ENCODE assay signal across 9 cellular contexts in genomic region chr11:119666061-119666460, GRCh38.
"Had no signal": no experiment of that assay in that cellular context is flagged by ENCODE, and none has a peak within 500 bp of the region (broad histone marks: within the 10 kb centered on the region; RNA-seq: fewer than 3 reads in every experiment).

No MANE protein-coding gene starts in this region.

- H3K9ac ChIP-seq: neural progenitor cell had no signal

- H3K27me3 ChIP-seq: adrenal gland, left lung, neural progenitor cell, pancreas, transverse colon had no signal

- H3K9me3 ChIP-seq: adrenal gland, left lung, pancreas, transverse colon had no signal

- H3K4me3 Mint-ChIP-seq: dendritic cell treated with granulocyte-macrophage colony-stimulating factor and Interleukin-4, amounts not matched to agents 40 ng/mL and 50 ng/mL, for 4 days; endodermal cell; memory B cell had no signal

- H3K27me3 Mint-ChIP-seq: dendritic cell treated with granulocyte-macrophage colony-stimulating factor and Interleukin-4, amounts not matched to agents 40 ng/mL and 50 ng/mL, for 4 days had no signal

- H2AFZ ChIP-seq: neural progenitor cell had no signal

- H3K4me1 Mint-ChIP-seq: memory B cell had no signal

- H3K4me3 ChIP-seq: adrenal gland, left lung, neural progenitor cell, pancreas, transverse colon had no signal

- H3K9me3 Mint-ChIP-seq: activated T-helper 2 cell treated with anti-CD3 and anti-CD28 coated beads, Interferon-gamma antibody, Interleukin-2, Interleukin-4, amounts not matched to agents 10 μg/mL and 5 μg/mL and 100 μg/mL, durations not matched to agents 14 hours and 24 hours and 36 hours; dendritic cell treated with granulocyte-macrophage colony-stimulating factor and Interleukin-4, amounts not matched to agents 40 ng/mL and 50 ng/mL, for 4 days; endodermal cell; memory B cell; neural progenitor cell had no signal

- H3K27ac Mint-ChIP-seq: activated T-helper 2 cell treated with anti-CD3 and anti-CD28 coated beads, Interferon-gamma antibody, Interleukin-2, Interleukin-4, amounts not matched to agents 10 μg/mL and 5 μg/mL and 100 μg/mL, durations not matched to agents 14 hours and 24 hours and 36 hours; endodermal cell; memory B cell; neural progenitor cell had no signal

- H3K27ac ChIP-seq: left lung, neural progenitor cell, pancreas, transverse colon had no signal

- H3K36me3 Mint-ChIP-seq: memory B cell had no signal

- H3K36me3 ChIP-seq: adrenal gland, neural progenitor cell, pancreas, transverse colon had no signal

- H3K4me2 ChIP-seq: neural progenitor cell had no signal
